Comparison of ENCODE assay signal across 27 cellular contexts in genomic region chr1:4977701-4978100, GRCh38.
"Had no signal": no experiment of that assay in that cellular context is flagged by ENCODE, and none has a peak within 500 bp of the region (broad histone marks: within the 10 kb centered on the region; RNA-seq: fewer than 3 reads in every experiment).

No MANE protein-coding gene starts in this region.

- H3K4me3 Mint-ChIP-seq: endodermal cell; naive thymus-derived CD4-positive, alpha-beta T cell; nephron; neural progenitor cell; stimulated activated effector memory CD8-positive, alpha-beta T cell treated with anti-CD3 and anti-CD28 coated beads, Interleukin-12 subunit alpha, Interleukin-12 subunit beta, amount 100 ng/mL, for 72 hours had no signal

- H3K9me3 Mint-ChIP-seq: neural progenitor cell; stimulated activated effector memory CD8-positive, alpha-beta T cell treated with anti-CD3 and anti-CD28 coated beads, Interleukin-12 subunit alpha, Interleukin-12 subunit beta, amount 100 ng/mL, for 72 hours had no signal

- H3K27ac ChIP-seq: dorsolateral prefrontal cortex, epithelial cell of prostate, gastrocnemius medialis, left lung, neural progenitor cell, parathyroid adenoma, right atrium auricular region, stomach, tibial nerve, upper lobe of left lung, uterus had no signal

- H3K4me1 ChIP-seq: gastrocnemius medialis, left lung, neural progenitor cell, parathyroid adenoma, right atrium auricular region, stomach, tibial nerve, uterus had no signal

- H3K4me1 Mint-ChIP-seq: nephron; stimulated activated effector memory CD8-positive, alpha-beta T cell treated with anti-CD3 and anti-CD28 coated beads, Interleukin-12 subunit alpha, Interleukin-12 subunit beta, amount 100 ng/mL, for 72 hours had no signal

- H3K9me3 ChIP-seq: gastrocnemius medialis, left lung, right atrium auricular region, stomach, tibial nerve, upper lobe of left lung, uterus had no signal

- DNase-seq: cerebellar nuclear complex; dorsolateral prefrontal cortex; effector CD8-positive, alpha-beta T cell; foreskin fibroblast; gastrocnemius medialis; kidney; left lung; mesenchymal stem cell; midbrain; naive thymus-derived CD4-positive, alpha-beta T cell; nucleus accumbens; stimulated activated CD4-positive, alpha-beta T cell treated with anti-CD3 and anti-CD28 coated beads, Interleukin-2, amount 100 ng/mL, for 24 hours; stimulated activated CD4-positive, alpha-beta T cell treated with anti-CD3 and anti-CD28 coated beads, Interleukin-4, amount 100 ng/mL, for 24 hours; stimulated activated naive CD4-positive, alpha-beta T cell treated with Interleukin-2 at 50 U/mL for 16 hours; stomach; upper lobe of left lung; uterus had no signal

- H3K36me3 ChIP-seq: gastrocnemius medialis, left lung, neural progenitor cell, right atrium auricular region, stomach, tibial nerve, upper lobe of left lung, uterus had no signal

- FAIRE-seq: kidney had no signal

- H3K36me3 Mint-ChIP-seq: naive thymus-derived CD4-positive, alpha-beta T cell; neural progenitor cell; stimulated activated effector memory CD8-positive, alpha-beta T cell treated with anti-CD3 and anti-CD28 coated beads, Interleukin-12 subunit alpha, Interleukin-12 subunit beta, amount 100 ng/mL, for 72 hours had no signal

- ATAC-seq: esophagus mucosa; gastrocnemius medialis; left lung; naive thymus-derived CD4-positive, alpha-beta T cell; sciatic nerve; stimulated activated effector memory CD8-positive, alpha-beta T cell treated with anti-CD3 and anti-CD28 coated beads, Interleukin-12 subunit alpha, Interleukin-12 subunit beta, amount 100 ng/mL, for 72 hours had no signal

- H3K27ac Mint-ChIP-seq: endodermal cell; naive thymus-derived CD4-positive, alpha-beta T cell; nephron; neural progenitor cell; stimulated activated effector memory CD8-positive, alpha-beta T cell treated with anti-CD3 and anti-CD28 coated beads, Interleukin-12 subunit alpha, Interleukin-12 subunit beta, amount 100 ng/mL, for 72 hours had no signal

- H3K4me3 ChIP-seq: dorsolateral prefrontal cortex, gastrocnemius medialis, left lung, neural progenitor cell, right atrium auricular region, stomach, tibial nerve, upper lobe of left lung, uterus had no signal

- H3K27me3 ChIP-seq: gastrocnemius medialis, neural progenitor cell, right atrium auricular region, tibial nerve, upper lobe of left lung, uterus had no signal
